Comparison of ENCODE assay signal across 19 cellular contexts in the genomic region with DNA sequence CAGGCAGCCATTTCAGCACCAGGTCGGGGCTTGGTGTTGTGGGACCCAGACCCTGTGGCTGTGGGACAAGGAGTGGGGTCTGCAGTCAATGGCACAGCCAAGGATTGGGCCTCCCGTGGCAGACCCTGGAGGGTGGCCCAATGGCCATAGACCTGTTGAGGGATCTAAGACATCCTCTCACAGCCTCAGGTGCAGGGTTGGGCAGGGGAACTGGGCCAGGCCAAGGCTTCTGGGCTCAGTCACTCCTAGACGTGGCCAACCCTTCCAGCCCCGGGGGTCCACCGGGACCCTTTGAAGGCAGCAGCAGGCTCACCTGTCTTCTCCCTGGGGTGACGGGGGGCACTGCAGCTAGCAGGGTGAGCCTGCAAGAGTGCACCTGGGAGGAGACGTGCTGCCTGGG. TPM values are rescaled to one million over a fixed set of nuclear protein-coding genes. Genes with fewer than 3 reads are reported as not detected.
DNase-seq lines count a peak whose midpoint lies in the region; ATAC-seq, FAIRE-seq and TF ChIP-seq lines count a peak whose summit lies in the region.
"Had no signal": no experiment of that assay in that cellular context is flagged by ENCODE, and none has a peak within 500 bp of the region (broad histone marks: within the 10 kb centered on the region; RNA-seq: fewer than 3 reads in every experiment).

No MANE protein-coding gene starts in this region.

- no peaks in the 10 kb centered on the region for H3K36me3 ChIP-seq in kidney (ENCODE audit: control insufficient read depth in 1 of 2, insufficient read depth in 2 of 2, low read length in 2 of 2)
- H3K36me3 ChIP-seq in sigmoid colon: no peaks in the 10 kb centered on the region

- no peaks in the 10 kb centered on the region for H3K4me1 ChIP-seq in kidney (ENCODE audit: control insufficient read depth in 1 of 2, insufficient read depth in 1 of 2, low read depth in 1 of 2, low read length in 2 of 2)
- peaks cover 0 to 7% (median 3%) of the 10 kb centered on the region in 4 donors for H3K4me1 ChIP-seq in sigmoid colon
- H3K4me1 ChIP-seq: Caco-2 had no signal

- no peaks in the 10 kb centered on the region for H3K36me3 Mint-ChIP-seq in CD14-positive monocyte

- H3K9me3 Mint-ChIP-seq in CD14-positive monocyte: no peaks in the 10 kb centered on the region
- no peaks in the 10 kb centered on the region for H3K9me3 Mint-ChIP-seq in stimulated activated naive CD8-positive, alpha-beta T cell treated with anti-CD3 and anti-CD28 coated beads, Interleukin-15, amount 100 ng/mL, for 72 hours
- H3K9me3 Mint-ChIP-seq: CD4-positive, alpha-beta T cell; H9 had no signal

- 80 to 82% methylated on average over 7 of the region's 7 CpGs for WGBS in sigmoid colon, 2 donors

- H3K27ac ChIP-seq in kidney (ENCODE audit: low read depth in 2 of 2, low read length in 2 of 2) (no peak overlapping the region), sigmoid colon (no peak overlapping the region)
- H3K27ac ChIP-seq: KMS-11 had no signal

- no peak for FAIRE-seq in kidney (lab: Jason Lieb, UNC)
- FAIRE-seq: G401.6 had no signal

- intact Hi-C loops in CD14-positive monocyte (cut with micrococcal nuclease) (no loop called here), kidney (cut with DNase I) (no loop called here), sigmoid colon (cut with DNase I) (loop anchor here (5.0 kb wide), 1 partner anchor 119 kb away; no protein-coding TSS in a partner anchor)

- no peaks in the 10 kb centered on the region for H3K27me3 ChIP-seq in sigmoid colon

- H3K27ac Mint-ChIP-seq in CD14-positive monocyte: no peak overlapping the region
- H3K27ac Mint-ChIP-seq in stimulated activated naive CD8-positive, alpha-beta T cell treated with anti-CD3 and anti-CD28 coated beads, Interleukin-15, amount 100 ng/mL, for 72 hours: no peak overlapping the region
- H3K27ac Mint-ChIP-seq: B cell; CD4-positive, alpha-beta T cell; H9 had no signal

- H3K9me3 ChIP-seq in kidney (ENCODE audit: control insufficient read depth in 1 of 2, low read length in 2 of 2) (no peaks in the 10 kb centered on the region), sigmoid colon (no peaks in the 10 kb centered on the region)
- H3K9me3 ChIP-seq: Caco-2 had no signal

- no peak overlapping the region for H3K4me3 ChIP-seq in kidney (ENCODE audit: low read length in 2 of 2)
- H3K4me3 ChIP-seq in sigmoid colon: no peak overlapping the region

- no peak for ATAC-seq in GM19467 (IDR thresholded peaks at IDR 0.05; ENCODE audit: unreplicated experiment)
- no peak for ATAC-seq in stimulated activated naive CD8-positive, alpha-beta T cell treated with anti-CD3 and anti-CD28 coated beads, Interleukin-15, amount 100 ng/mL, for 72 hours

- no peak overlapping the region for H3K9ac ChIP-seq in kidney (ENCODE audit: low read length in 2 of 2)
- H3K9ac ChIP-seq: KMS-11 had no signal

- DNase-seq in activated effector memory CD4-positive, alpha-beta T cell treated with anti-CD3 and anti-CD28 coated beads, Interleukin-2, amount 50 U/mL, for 16 hours: peak; percentile 46
- no peak for DNase-seq in activated effector memory CD4-positive, alpha-beta T cell treated with Interleukin-2 at 50 U/mL for 16 hours
- DNase-seq in CD14-positive monocyte (ENCODE audit: low spot score) (peak; percentile 40), kidney (peak; percentile 63), sigmoid colon (peak; percentile 59)
- no peak for DNase-seq in stimulated activated naive CD8-positive, alpha-beta T cell treated with anti-CD3 and anti-CD28 coated beads, Interleukin-15, amount 100 ng/mL, for 72 hours
- DNase-seq: Caco-2; CD4-positive, alpha-beta T cell; H9; MV-4-11; NCI-H1694 treated with DMSO at 0.1 percent for 48 hours; NCI-H510A; NCI-H748 treated with DMSO at 0.1 percent for 48 hours; NK-92 treated with Interleukin-12 subunit alpha and Interleukin-12 subunit beta, amount 100 ng/mL, for 24 hours had no signal

- H3K27me3 Mint-ChIP-seq in CD14-positive monocyte (ENCODE audit: low read depth in 3 of 3): peaks cover 9 to 21% (median 12%) of the 10 kb centered on the region in 3 donors
- H3K27me3 Mint-ChIP-seq in stimulated activated naive CD8-positive, alpha-beta T cell treated with anti-CD3 and anti-CD28 coated beads, Interleukin-15, amount 100 ng/mL, for 72 hours: peaks cover 19% of the 10 kb centered on the region

- no peaks in the 10 kb centered on the region for H3K4me1 Mint-ChIP-seq in CD14-positive monocyte
- no peaks in the 10 kb centered on the region for H3K4me1 Mint-ChIP-seq in stimulated activated naive CD8-positive, alpha-beta T cell treated with anti-CD3 and anti-CD28 coated beads, Interleukin-15, amount 100 ng/mL, for 72 hours
- H3K4me1 Mint-ChIP-seq: B cell had no signal

- H3K4me3 Mint-ChIP-seq in CD14-positive monocyte: no peak overlapping the region
- H3K4me3 Mint-ChIP-seq in stimulated activated naive CD8-positive, alpha-beta T cell treated with anti-CD3 and anti-CD28 coated beads, Interleukin-15, amount 100 ng/mL, for 72 hours: no peak overlapping the region
- H3K4me3 Mint-ChIP-seq: B cell; CD4-positive, alpha-beta T cell; H9 had no signal

- no peak for TF ChIP-seq POLR2A in sigmoid colon (IDR thresholded peaks at IDR 0.05)

- TF ChIP-seq CTCF in CD14-positive monocyte (IDR thresholded peaks at IDR 0.05) (no peak), kidney (IDR thresholded peaks at IDR 0.05; ENCODE audit: borderline replicate concordance, extremely low read depth, insufficient read depth) (no peak), sigmoid colon (IDR thresholded peaks at IDR 0.05) (no peak)

- no peak for TF ChIP-seq EP300 in sigmoid colon (IDR thresholded peaks at IDR 0.05)

RNA-seq across cellular contexts. Expression of a gene that starts 45.7 kb away (rescaled TPM):
- polyA plus RNA-seq in CD14-positive monocyte (not detected), kidney (ENCODE audit: insufficient read depth, low read depth, low replicate concordance) (not detected), sigmoid colon (under 1 TPM in 2 of 3 donors, not detected in 1; under 0.01 to 0.71 TPM)
- total RNA-seq in kidney (0.60 TPM), sigmoid colon (1 to 10 TPM in 1 of 4 donors, under 1 TPM in 3; 0.36 to 1.9 (median 0.69) TPM)
- total RNA-seq: Caco-2, OCI-LY7 had no signal

Comparison
In these comparisons a context has a peak if more than half of its experiments do, and no peak if none do; other contexts are left out.
1. DNase-seq: peak in activated effector memory CD4-positive, alpha-beta T cell treated with anti-CD3 and anti-CD28 coated beads, Interleukin-2, amount 50 U/mL, for 16 hours (single experiment), CD14-positive monocyte (single experiment), kidney (single experiment) and sigmoid colon (single experiment); none in activated effector memory CD4-positive, alpha-beta T cell treated with Interleukin-2 at 50 U/mL for 16 hours (single experiment) and stimulated activated naive CD8-positive, alpha-beta T cell treated with anti-CD3 and anti-CD28 coated beads, Interleukin-15, amount 100 ng/mL, for 72 hours (0 of 2).